Comparison of ENCODE assay signal across 8 cellular contexts in the genomic region with DNA sequence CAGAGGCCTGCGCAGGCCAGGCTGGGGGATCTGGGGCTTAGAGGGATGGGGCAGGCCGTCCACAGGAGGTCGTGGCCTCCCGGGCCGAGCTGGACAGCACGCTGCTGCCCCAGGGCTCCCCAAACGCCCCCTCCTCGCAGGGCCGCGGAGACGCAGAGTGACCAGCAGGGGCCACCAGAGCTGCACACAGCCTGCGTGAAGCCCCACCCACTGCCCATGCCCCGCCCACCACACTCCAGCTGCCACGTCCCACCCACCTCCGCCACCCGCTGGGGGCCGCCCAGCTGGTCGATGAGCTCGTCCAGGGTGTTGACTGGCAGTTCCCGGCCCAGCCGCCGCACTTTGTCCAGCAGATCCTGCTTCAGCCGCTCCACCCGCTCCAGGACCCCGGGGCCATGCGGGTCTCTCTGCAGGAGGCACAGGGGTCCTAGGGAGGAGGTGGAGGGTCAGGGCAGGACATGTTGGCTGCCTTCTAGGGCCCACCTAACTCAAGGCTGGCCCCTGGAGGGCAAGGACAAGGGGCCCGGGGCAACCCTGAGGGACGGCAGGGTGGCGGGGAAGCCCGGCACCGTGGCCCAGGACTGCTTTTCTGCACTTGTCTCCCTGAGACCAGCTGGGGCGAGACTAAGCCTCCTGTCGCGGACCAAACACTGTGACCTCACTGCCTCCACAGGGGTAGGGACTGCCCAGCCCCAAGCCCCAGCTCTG. TPM values are rescaled to one million over a fixed set of nuclear protein-coding genes. Genes with fewer than 3 reads are reported as not detected.
A peak's percentile ranks its signal among the peaks of the same experiment; 100 is the strongest.
DNase-seq lines count a peak whose midpoint lies in the region; ATAC-seq and TF ChIP-seq lines count a peak whose summit lies in the region.

No MANE protein-coding gene starts in this region.

- peaks cover 42% of the 10 kb centered on the region for H3K36me3 ChIP-seq in GM06990 (ENCODE audit: control insufficient read depth, insufficient read depth, low read length)
- peaks cover 0 to 88% (median 0%) of the 10 kb centered on the region in 3 donors for H3K36me3 ChIP-seq in Peyer's patch

- intact Hi-C loops in activated T-helper 2 cell treated with anti-CD3 and anti-CD28 coated beads, Interferon-gamma antibody, Interleukin-2, Interleukin-4, amounts not matched to agents 10 μg/mL and 5 μg/mL and 100 μg/mL, durations not matched to agents 14 hours and 24 hours and 36 hours (cut with micrococcal nuclease): no loop called here

- H3K27ac Mint-ChIP-seq in activated T-helper 2 cell treated with anti-CD3 and anti-CD28 coated beads, Interferon-gamma antibody, Interleukin-2, Interleukin-4, amounts not matched to agents 10 μg/mL and 5 μg/mL and 100 μg/mL, durations not matched to agents 14 hours and 24 hours and 36 hours: no peak overlapping the region
- no peak overlapping the region for H3K27ac Mint-ChIP-seq in nephron
- H3K27ac Mint-ChIP-seq in stimulated activated naive B cell treated with anti-CD40 and anti-IgM and Interleukin-4, amounts not matched to agents 10 μg/mL and 1 μg/mL and 100 μg/mL, for 72 hours: peak overlapping the region; percentile 47

- H3K9me3 ChIP-seq in Peyer's patch: no peaks in the 10 kb centered on the region

- DNase-seq in GM06990 (ENCODE audit: extremely low read depth, insufficient read length) (peak; percentile 86), HuH-7 (ENCODE audit: low spot score) (peak; percentile 98), Peyer's patch (peak; percentile 97 to 98 (median 98)), fibroblast of mammary gland (ENCODE audit: low read depth) (peak; percentile 93)
- DNase-seq in activated T-helper 2 cell treated with anti-CD3 and anti-CD28 coated beads, Interferon-gamma antibody, Interleukin-2, Interleukin-4, amounts not matched to agents 10 μg/mL and 5 μg/mL and 100 μg/mL, durations not matched to agents 14 hours and 24 hours and 36 hours (ENCODE audit: low spot score): peak; percentile 75
- DNase-seq in stimulated activated naive B cell treated with anti-CD40 and anti-IgM and Interleukin-4, amounts not matched to agents 10 μg/mL and 1 μg/mL and 100 μg/mL, for 72 hours: peak; percentile 73

- no peaks in the 10 kb centered on the region for H3K9me3 Mint-ChIP-seq in activated T-helper 2 cell treated with anti-CD3 and anti-CD28 coated beads, Interferon-gamma antibody, Interleukin-2, Interleukin-4, amounts not matched to agents 10 μg/mL and 5 μg/mL and 100 μg/mL, durations not matched to agents 14 hours and 24 hours and 36 hours
- H3K9me3 Mint-ChIP-seq in nephron: no peaks in the 10 kb centered on the region
- no peaks in the 10 kb centered on the region for H3K9me3 Mint-ChIP-seq in stimulated activated naive B cell treated with anti-CD40 and anti-IgM and Interleukin-4, amounts not matched to agents 10 μg/mL and 1 μg/mL and 100 μg/mL, for 72 hours

- H3K27me3 ChIP-seq in GM06990 (replicated peaks; ENCODE audit: control insufficient read depth, insufficient read depth, low read length) (no peaks in the 10 kb centered on the region), Peyer's patch (no peaks in the 10 kb centered on the region)

- H3K36me3 Mint-ChIP-seq in activated T-helper 2 cell treated with anti-CD3 and anti-CD28 coated beads, Interferon-gamma antibody, Interleukin-2, Interleukin-4, amounts not matched to agents 10 μg/mL and 5 μg/mL and 100 μg/mL, durations not matched to agents 14 hours and 24 hours and 36 hours (ENCODE audit: low read depth): peaks cover 17% of the 10 kb centered on the region
- peaks cover 6% of the 10 kb centered on the region for H3K36me3 Mint-ChIP-seq in nephron (ENCODE audit: low read depth)
- H3K36me3 Mint-ChIP-seq in stimulated activated naive B cell treated with anti-CD40 and anti-IgM and Interleukin-4, amounts not matched to agents 10 μg/mL and 1 μg/mL and 100 μg/mL, for 72 hours: peaks cover 13 to 20% of the 10 kb centered on the region in 2 donors

- H3K4me1 ChIP-seq in Peyer's patch: peaks cover 0 to 21% (median 12%) of the 10 kb centered on the region in 4 donors

- TF ChIP-seq POLR2A in Peyer's patch (IDR thresholded peaks at IDR 0.05): peak in 1 of 2 donors; percentile 44

- H3K4me3 ChIP-seq in GM06990 (replicated peaks; ENCODE audit: low read depth, low read length) (no peak overlapping the region), Peyer's patch (peak overlapping the region in 1 of 4 donors; percentile 12), fibroblast of mammary gland (ENCODE audit: control insufficient read depth, low read depth, low read length) (no peak overlapping the region)

- peak overlapping the region; percentile 64 to 79 (median 72) for H3K27ac ChIP-seq in Peyer's patch

- no peak overlapping the region for H3K4me3 Mint-ChIP-seq in activated T-helper 2 cell treated with anti-CD3 and anti-CD28 coated beads, Interferon-gamma antibody, Interleukin-2, Interleukin-4, amounts not matched to agents 10 μg/mL and 5 μg/mL and 100 μg/mL, durations not matched to agents 14 hours and 24 hours and 36 hours (ENCODE audit: low read depth)
- H3K4me3 Mint-ChIP-seq in nephron: no peak overlapping the region
- H3K4me3 Mint-ChIP-seq in stimulated activated naive B cell treated with anti-CD40 and anti-IgM and Interleukin-4, amounts not matched to agents 10 μg/mL and 1 μg/mL and 100 μg/mL, for 72 hours: no peak overlapping the region

- no peaks in the 10 kb centered on the region for H3K4me1 Mint-ChIP-seq in activated T-helper 2 cell treated with anti-CD3 and anti-CD28 coated beads, Interferon-gamma antibody, Interleukin-2, Interleukin-4, amounts not matched to agents 10 μg/mL and 5 μg/mL and 100 μg/mL, durations not matched to agents 14 hours and 24 hours and 36 hours (ENCODE audit: low read depth)
- no peaks in the 10 kb centered on the region for H3K4me1 Mint-ChIP-seq in nephron
- peaks cover 1 to 9% of the 10 kb centered on the region in 2 donors for H3K4me1 Mint-ChIP-seq in stimulated activated naive B cell treated with anti-CD40 and anti-IgM and Interleukin-4, amounts not matched to agents 10 μg/mL and 1 μg/mL and 100 μg/mL, for 72 hours

- peak; percentile 96 for TF ChIP-seq CTCF in GM06990 (IDR thresholded peaks at IDR 0.05; ENCODE audit: insufficient read depth, low read length, poor library complexity, severe bottlenecking)
- TF ChIP-seq CTCF in Peyer's patch (IDR thresholded peaks at IDR 0.05): peak; percentile 70 to 96 (median 90)
- TF ChIP-seq CTCF in fibroblast of mammary gland (conservative IDR thresholded peaks at IDR 0.05; ENCODE audit: control insufficient read depth, insufficient read depth, low read depth, low read length): peak; percentile 61
- TF ChIP-seq CTCF in nephron (IDR thresholded peaks at IDR 0.05; ENCODE audit: unreplicated experiment in 3 of 3): peak; percentile 96 to 97 (median 97)

- H3K27me3 Mint-ChIP-seq in activated T-helper 2 cell treated with anti-CD3 and anti-CD28 coated beads, Interferon-gamma antibody, Interleukin-2, Interleukin-4, amounts not matched to agents 10 μg/mL and 5 μg/mL and 100 μg/mL, durations not matched to agents 14 hours and 24 hours and 36 hours (ENCODE audit: low read depth): no peaks in the 10 kb centered on the region
- no peaks in the 10 kb centered on the region for H3K27me3 Mint-ChIP-seq in nephron (ENCODE audit: low read depth)
- no peaks in the 10 kb centered on the region for H3K27me3 Mint-ChIP-seq in stimulated activated naive B cell treated with anti-CD40 and anti-IgM and Interleukin-4, amounts not matched to agents 10 μg/mL and 1 μg/mL and 100 μg/mL, for 72 hours

- peak; percentile 86 to 91 for ATAC-seq in stimulated activated naive B cell treated with anti-CD40 and anti-IgM and Interleukin-4, amounts not matched to agents 10 μg/mL and 1 μg/mL and 100 μg/mL, for 72 hours (replicated peaks)
- no peak for ATAC-seq in HG03139 (IDR thresholded peaks at IDR 0.05; ENCODE audit: unreplicated experiment)

RNA-seq across cellular contexts. Expression of gene GPX4, which starts 9.6 kb away (rescaled TPM):
- 100 to 1,000 TPM; 258 to 493 (median 326) TPM for total RNA-seq in Peyer's patch
- 257 TPM in 2 replicates for total RNA-seq in activated T-helper 2 cell treated with anti-CD3 and anti-CD28 coated beads, Interferon-gamma antibody, Interleukin-2, Interleukin-4, amounts not matched to agents 10 μg/mL and 5 μg/mL and 100 μg/mL, durations not matched to agents 14 hours and 24 hours and 36 hours

RNA-seq across cellular contexts. Expression of gene POLR2E, which starts 18.3 kb away (rescaled TPM):
- total RNA-seq in Peyer's patch: 100 to 1,000 TPM in 2 of 4 donors, 10 to 100 TPM in 2; 74.3 to 107 (median 96.9) TPM
- 260 and 272 TPM in 2 replicates for total RNA-seq in activated T-helper 2 cell treated with anti-CD3 and anti-CD28 coated beads, Interferon-gamma antibody, Interleukin-2, Interleukin-4, amounts not matched to agents 10 μg/mL and 5 μg/mL and 100 μg/mL, durations not matched to agents 14 hours and 24 hours and 36 hours

RNA-seq across cellular contexts. Expression of gene ARHGAP45, which starts 46.5 kb away (rescaled TPM):
- total RNA-seq in Peyer's patch: 100 to 1,000 TPM in 2 of 4 donors, 10 to 100 TPM in 2; 82.6 to 187 (median 118) TPM
- total RNA-seq in activated T-helper 2 cell treated with anti-CD3 and anti-CD28 coated beads, Interferon-gamma antibody, Interleukin-2, Interleukin-4, amounts not matched to agents 10 μg/mL and 5 μg/mL and 100 μg/mL, durations not matched to agents 14 hours and 24 hours and 36 hours: 158 TPM in 2 replicates
